24 cellular contexts compared by ENCODE assay signal in the genomic region with DNA sequence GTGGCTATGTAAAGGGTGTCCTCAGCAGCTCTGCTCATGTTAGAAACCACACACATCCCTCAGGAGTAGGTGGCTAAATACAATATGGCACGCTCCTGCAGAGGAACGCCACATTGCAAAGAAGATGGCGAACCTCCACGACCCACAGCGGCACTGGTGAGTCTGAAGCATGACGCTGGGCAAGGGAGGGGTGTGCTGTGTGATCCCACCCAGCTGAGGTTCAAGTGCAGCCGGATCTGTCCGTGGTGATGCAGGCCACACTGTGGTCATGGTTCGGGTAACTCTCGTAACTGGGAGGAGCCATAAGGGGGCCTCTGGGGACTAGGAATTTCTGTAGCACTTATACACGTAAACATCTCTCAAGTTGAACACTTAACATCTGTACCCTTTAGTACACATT. TPM values are rescaled to one million over a fixed set of nuclear protein-coding genes. Genes with fewer than 3 reads are reported as not detected.
A peak's percentile ranks its signal among the peaks of the same experiment; 100 is the strongest.
DNase-seq lines count a peak whose midpoint lies in the region; ATAC-seq, FAIRE-seq and TF ChIP-seq lines count a peak whose summit lies in the region.
"Had no signal": no experiment of that assay in that cellular context is flagged by ENCODE, and none has a peak within 500 bp of the region (broad histone marks: within the 10 kb centered on the region; RNA-seq: fewer than 3 reads in every experiment).

No MANE protein-coding gene starts in this region.

- H3K36me3 ChIP-seq in Peyer's patch (peaks cover 0 to 68% (median 0%) of the 10 kb centered on the region in 3 donors), upper lobe of right lung (peaks cover 63% of the 10 kb centered on the region)
- H3K36me3 ChIP-seq: MG63 had no signal

- no peaks in the 10 kb centered on the region for H3K9me3 ChIP-seq in Peyer's patch
- H3K9me3 ChIP-seq in upper lobe of right lung: no peaks in the 10 kb centered on the region
- H3K9me3 ChIP-seq: MG63, testis had no signal

- no peak for TF ChIP-seq POLR2A in Peyer's patch (IDR thresholded peaks at IDR 0.05)

- no peak for ATAC-seq in upper lobe of right lung
- ATAC-seq: activated CD8-positive, alpha-beta T cell treated with anti-CD3 and anti-CD28 coated beads, Interleukin-2, amount 10 ng/mL, durations not matched to agents 7 days and 5 days; K562; left lobe of liver; Right ventricle myocardium inferior had no signal

- H3K4me3 ChIP-seq in Peyer's patch (no peak overlapping the region), upper lobe of right lung (no peak overlapping the region)
- H3K4me3 ChIP-seq: dorsolateral prefrontal cortex, K562, MG63, testis had no signal

- no peak for TF ChIP-seq CTCF in Peyer's patch (IDR thresholded peaks at IDR 0.05)
- TF ChIP-seq CTCF in upper lobe of right lung (IDR thresholded peaks at IDR 0.05): no peak

- H3K27me3 ChIP-seq in Peyer's patch (no peaks in the 10 kb centered on the region), upper lobe of right lung (no peaks in the 10 kb centered on the region)
- H3K27me3 ChIP-seq: dorsolateral prefrontal cortex, MG63, testis had no signal

- peak; percentile 11 for DNase-seq in activated T-cell treated with anti-CD3 and anti-CD28 coated beads, Interleukin-2, amount 50 U/mL, for 1 hour
- DNase-seq in activated T-cell treated with anti-CD3 and anti-CD28 coated beads for 4 hours: no peak
- peak in 2 of 3 donors; percentile 10 to 47 for DNase-seq in Peyer's patch
- peak; percentile 81 for DNase-seq in mesenteric fat pad (ENCODE audit: low spot score)
- DNase-seq in upper lobe of right lung: peak; percentile 23
- no peak for DNase-seq in HTR-8/SVneo (ENCODE audit: insufficient read length, low spot score)
- no peak for DNase-seq in NCI-H2227 treated with DMSO at 0.1 percent for 48 hours (lab: John Stamatoyannopoulos, UW)
- no peak for DNase-seq in SHP77 treated with DMSO at 0.1 percent for 48 hours (lab: John Stamatoyannopoulos, UW)
- DNase-seq: activated CD4-positive, alpha-beta T cell treated with anti-CD3 and anti-CD28 coated beads for 1 hour; activated CD8-positive, alpha-beta T cell treated with anti-CD3 and anti-CD28 coated beads, Interleukin-2, amount 10 ng/mL, durations not matched to agents 7 days and 5 days; activated naive CD4-positive, alpha-beta T cell treated with anti-CD3 and anti-CD28 coated beads for 36 hours; activated T-cell treated with anti-CD3 and anti-CD28 coated beads, Interleukin-2, amount 50 U/mL, for 24 hours; central memory CD4-positive, alpha-beta T cell; GOT3; MG63; NCI-H146; NCI-H526 treated with DMSO at 0.1 percent for 48 hours; stimulated activated CD4-positive, alpha-beta T cell treated with anti-CD3 and anti-CD28 coated beads, Interleukin-1b, Interleukin-23, amount 100 ng/mL, for 48 hours; testis had no signal

- peaks cover 0 to 10% (median 0%) of the 10 kb centered on the region in 4 donors for H3K4me1 ChIP-seq in Peyer's patch
- H3K4me1 ChIP-seq in upper lobe of right lung: peaks cover 11% of the 10 kb centered on the region
- H3K4me1 ChIP-seq: testis had no signal

- FAIRE-seq in HTR-8/SVneo (lab: Jason Lieb, UNC): no peak
- FAIRE-seq: K562 had no signal

- H3K27ac ChIP-seq in Peyer's patch: no peak overlapping the region
- H3K27ac ChIP-seq in upper lobe of right lung: no peak overlapping the region
- H3K27ac ChIP-seq: 22Rv1, testis had no signal

- intact Hi-C loops in upper lobe of right lung (cut with DNase I): no loop called here

RNA-seq across cellular contexts. Expression of a gene that starts 23.4 kb away (rescaled TPM):
- total RNA-seq in Peyer's patch (10 to 100 TPM; 19.0 to 40.9 (median 31.6) TPM), mesenteric fat pad (166 TPM), upper lobe of right lung (73.5 TPM)

RNA-seq across cellular contexts. Expression of a gene that starts 42.0 kb away (rescaled TPM):
- 100 to 1,000 TPM in 3 of 4 donors, 10 to 100 TPM in 1; 49.5 to 160 (median 134) TPM for total RNA-seq in Peyer's patch
- total RNA-seq in mesenteric fat pad: 14.3 TPM
- total RNA-seq in upper lobe of right lung: 37.2 TPM

Comparison
In these comparisons a context has a peak if more than half of its experiments do, and no peak if none do; other contexts are left out.
1. DNase-seq: peak in activated T-cell treated with anti-CD3 and anti-CD28 coated beads, Interleukin-2, amount 50 U/mL, for 1 hour (single experiment), Peyer's patch (2 of 3), mesenteric fat pad (single experiment) and upper lobe of right lung (single experiment); none in activated T-cell treated with anti-CD3 and anti-CD28 coated beads for 4 hours (single experiment), HTR-8/SVneo (single experiment), NCI-H2227 treated with DMSO at 0.1 percent for 48 hours (single experiment) and SHP77 treated with DMSO at 0.1 percent for 48 hours (single experiment).